19 cellular contexts compared by ENCODE assay signal in the genomic region with DNA sequence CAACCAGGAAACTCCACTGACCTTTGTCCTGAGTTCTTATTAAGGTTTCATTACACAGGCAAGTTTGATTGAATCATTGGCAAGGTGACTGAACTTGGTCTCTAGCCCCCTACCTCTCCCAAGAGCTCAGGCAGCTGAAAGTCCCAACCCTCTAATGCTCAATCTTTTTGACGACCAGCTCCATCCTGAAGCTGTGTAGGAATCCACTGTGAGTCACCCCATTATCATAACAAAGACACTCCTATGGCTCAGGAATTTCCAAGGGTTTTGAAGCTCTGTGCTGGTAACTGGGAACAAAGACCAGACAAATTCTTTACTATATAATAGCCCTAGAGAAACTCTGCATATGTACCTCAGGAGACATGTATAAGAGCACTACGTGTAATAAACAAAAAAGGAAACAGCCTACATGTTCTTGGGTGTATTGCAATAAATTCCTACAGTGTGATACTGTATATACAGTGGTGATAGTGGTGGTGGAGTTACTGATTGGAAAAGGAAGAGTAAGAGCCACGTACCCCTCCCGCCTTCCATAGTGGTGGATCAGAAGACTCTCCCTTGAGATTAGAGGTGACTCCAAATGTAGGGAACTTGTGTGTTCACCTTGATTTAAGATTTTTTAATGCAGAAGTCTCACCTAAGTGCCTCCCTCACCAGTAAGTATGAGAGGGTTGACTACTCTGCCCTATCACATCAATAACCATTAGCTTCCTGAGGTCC.
DNase-seq lines count a peak whose midpoint lies in the region; ATAC-seq and TF ChIP-seq lines count a peak whose summit lies in the region.
"Had no signal": no experiment of that assay in that cellular context is flagged by ENCODE, and none has a peak within 500 bp of the region (broad histone marks: within the 10 kb centered on the region; RNA-seq: fewer than 3 reads in every experiment).

No MANE protein-coding gene starts in this region.

- no peak overlapping the region for H3K9ac ChIP-seq in trophoblast cell (ENCODE audit: low read length)
- H3K9ac ChIP-seq: KMS-11, parathyroid adenoma had no signal

- peaks cover 16% of the 10 kb centered on the region for H3K27me3 Mint-ChIP-seq in GM23338 (ENCODE audit: insufficient read depth, low read depth, poor library complexity)
- H3K27me3 Mint-ChIP-seq in activated CD8-positive, alpha-beta T cell treated with anti-CD3 and anti-CD28 coated beads for 36 hours = no peaks in the 10 kb centered on the region
- peaks cover 28% of the 10 kb centered on the region for H3K27me3 Mint-ChIP-seq in stimulated activated memory B cell treated with anti-CD40 and anti-IgM and Interleukin-4, amounts not matched to agents 10 μg/mL and 1 μg/mL and 100 μg/mL, for 72 hours
- H3K27me3 Mint-ChIP-seq: activated naive CD8-positive, alpha-beta T cell treated with anti-CD3 and anti-CD28 coated beads for 36 hours had no signal

- H2BK12ac ChIP-seq in trophoblast cell (ENCODE audit: low read length) = no peak overlapping the region

- H3K27ac Mint-ChIP-seq in GM23338 = peak overlapping the region; percentile 92
- H3K27ac Mint-ChIP-seq in activated CD8-positive, alpha-beta T cell treated with anti-CD3 and anti-CD28 coated beads for 36 hours = no peak overlapping the region
- no peak overlapping the region for H3K27ac Mint-ChIP-seq in stimulated activated memory B cell treated with anti-CD40 and anti-IgM and Interleukin-4, amounts not matched to agents 10 μg/mL and 1 μg/mL and 100 μg/mL, for 72 hours
- H3K27ac Mint-ChIP-seq: activated naive CD8-positive, alpha-beta T cell treated with anti-CD3 and anti-CD28 coated beads for 36 hours had no signal

- H4K12ac ChIP-seq in trophoblast cell (ENCODE audit: low read depth, low read length) = no peak overlapping the region

- H3K9me2 ChIP-seq in GM23338 (ENCODE audit: insufficient read depth) (0 out of 2 replicates have a peak, but pooled peaks cover 5% of the 10 kb centered on the region), hepatocyte (replicated peaks; ENCODE audit: insufficient read depth) (no peaks in the 10 kb centered on the region)

- H3K4me3 Mint-ChIP-seq in GM23338 = no peak overlapping the region
- H3K4me3 Mint-ChIP-seq in activated CD8-positive, alpha-beta T cell treated with anti-CD3 and anti-CD28 coated beads for 36 hours = no peak overlapping the region
- no peak overlapping the region for H3K4me3 Mint-ChIP-seq in stimulated activated memory B cell treated with anti-CD40 and anti-IgM and Interleukin-4, amounts not matched to agents 10 μg/mL and 1 μg/mL and 100 μg/mL, for 72 hours
- H3K4me3 Mint-ChIP-seq: activated naive CD8-positive, alpha-beta T cell treated with anti-CD3 and anti-CD28 coated beads for 36 hours; activated T-cell treated with anti-CD3 and anti-CD28 coated beads, Interleukin-2, amount 50 U/mL, for 4 hours had no signal

- H4K8ac ChIP-seq in trophoblast cell (ENCODE audit: low read depth, low read length) = no peak overlapping the region

- 62% methylated on average over 4 of the region's 4 CpGs for WGBS in hepatocyte (ENCODE audit: low lambda C conversion rate, missing lambda C conversion rate)
- no CpG with 5 or more reads among the region's 4 CpGs for WGBS in trophoblast cell (ENCODE audit: extremely low coverage, insufficient coverage, insufficient read length)

- H3K4me1 Mint-ChIP-seq in GM23338 = peaks cover 11% of the 10 kb centered on the region
- no peaks in the 10 kb centered on the region for H3K4me1 Mint-ChIP-seq in activated CD8-positive, alpha-beta T cell treated with anti-CD3 and anti-CD28 coated beads for 36 hours (ENCODE audit: low read depth)
- no peaks in the 10 kb centered on the region for H3K4me1 Mint-ChIP-seq in stimulated activated memory B cell treated with anti-CD40 and anti-IgM and Interleukin-4, amounts not matched to agents 10 μg/mL and 1 μg/mL and 100 μg/mL, for 72 hours

- H3K27ac ChIP-seq in GM23338 (ENCODE audit: low read depth) = peak overlapping the region; percentile 51
- H3K27ac ChIP-seq in RWPE2 (ENCODE audit: poor library complexity, severe bottlenecking) = no peak overlapping the region
- no peak overlapping the region for H3K27ac ChIP-seq in hepatocyte
- H3K27ac ChIP-seq in trophoblast cell (ENCODE audit: low read depth, low read length) = no peak overlapping the region
- H3K27ac ChIP-seq: heart right ventricle, KMS-11, parathyroid adenoma, PC-9, skin epidermis had no signal

- no peak overlapping the region for H3K18ac ChIP-seq in trophoblast cell (ENCODE audit: low read length)

- no peak overlapping the region for H2BK5ac ChIP-seq in trophoblast cell (ENCODE audit: low read depth, low read length, poor library complexity)

- no peak overlapping the region for H2AFZ ChIP-seq in GM23338
- no peak overlapping the region for H2AFZ ChIP-seq in hepatocyte
- H2AFZ ChIP-seq in trophoblast cell (ENCODE audit: insufficient read depth, low read length, poor library complexity) = no peak overlapping the region
- H2AFZ ChIP-seq: parathyroid adenoma, PC-9 had no signal

- H3K27me3 ChIP-seq in GM23338 (ENCODE audit: insufficient read depth) (no peaks in the 10 kb centered on the region), RWPE2 (ENCODE audit: insufficient read depth, poor library complexity, severe bottlenecking) (peaks cover 10% of the 10 kb centered on the region), hepatocyte (no peaks in the 10 kb centered on the region), trophoblast cell (ENCODE audit: insufficient read depth, low read length) (no peaks in the 10 kb centered on the region)
- H3K27me3 ChIP-seq: heart right ventricle had no signal

- POLR2A ChIA-PET in activated CD8-positive, alpha-beta T cell treated with anti-CD3 and anti-CD28 coated beads for 36 hours (lab: Charles Lee) = no interaction called here

- peaks cover 69% of the 10 kb centered on the region for H3K36me3 Mint-ChIP-seq in GM23338 (ENCODE audit: low read depth)
- no peaks in the 10 kb centered on the region for H3K36me3 Mint-ChIP-seq in activated CD8-positive, alpha-beta T cell treated with anti-CD3 and anti-CD28 coated beads for 36 hours (ENCODE audit: low read depth)
- H3K36me3 Mint-ChIP-seq in stimulated activated memory B cell treated with anti-CD40 and anti-IgM and Interleukin-4, amounts not matched to agents 10 μg/mL and 1 μg/mL and 100 μg/mL, for 72 hours = no peaks in the 10 kb centered on the region
- H3K36me3 Mint-ChIP-seq: activated naive CD8-positive, alpha-beta T cell treated with anti-CD3 and anti-CD28 coated beads for 36 hours had no signal

- H3K4me3 ChIP-seq in GM23338 (no peak overlapping the region), RWPE2 (ENCODE audit: severe bottlenecking) (no peak overlapping the region), hepatocyte (no peak overlapping the region), trophoblast cell (ENCODE audit: low read depth, low read length) (no peak overlapping the region)
- H3K4me3 ChIP-seq: heart right ventricle, PC-9, skin epidermis had no signal

- H3K9me3 ChIP-seq in RWPE2 (ENCODE audit: severe bottlenecking) = no peaks in the 10 kb centered on the region
- H3K9me3 ChIP-seq in hepatocyte (ENCODE audit: low read depth) = no peaks in the 10 kb centered on the region
- H3K9me3 ChIP-seq in trophoblast cell (ENCODE audit: insufficient read depth, low read depth, low read length) = peaks cover 5% of the 10 kb centered on the region

- H2BK120ac ChIP-seq in trophoblast cell (ENCODE audit: insufficient read depth, low read length, poor library complexity) = no peak overlapping the region

- H4K20me1 ChIP-seq in GM23338 (replicated peaks; ENCODE audit: insufficient read depth) (no peaks in the 10 kb centered on the region), hepatocyte (ENCODE audit: insufficient read depth, poor library complexity, severe bottlenecking) (no peaks in the 10 kb centered on the region)

- H3K4ac ChIP-seq in trophoblast cell (ENCODE audit: low read depth, low read length) = no peak overlapping the region

- H3K23ac ChIP-seq in trophoblast cell (ENCODE audit: low read length) = no peak overlapping the region

- CTCF ChIA-PET in activated CD8-positive, alpha-beta T cell treated with anti-CD3 and anti-CD28 coated beads for 36 hours (lab: Charles Lee) = no interaction called here

- ATAC-seq in GM23338 (peak; percentile 100), RWPE2 (ENCODE audit: low read depth) (peak; percentile 95), GM18868 (IDR thresholded peaks at IDR 0.05; ENCODE audit: unreplicated experiment) (no peak)
- ATAC-seq in activated CD8-positive, alpha-beta T cell treated with anti-CD3 and anti-CD28 coated beads for 36 hours = no peak
- ATAC-seq in stimulated activated memory B cell treated with anti-CD40 and anti-IgM and Interleukin-4, amounts not matched to agents 10 μg/mL and 1 μg/mL and 100 μg/mL, for 72 hours = no peak
- ATAC-seq: activated T-cell treated with anti-CD3 and anti-CD28 coated beads, Interleukin-2, amount 50 U/mL, for 4 hours; heart right ventricle; SK-N-SH treated with all-trans-retinoic acid at 6 μM for 48 hours had no signal

- H3K9me3 Mint-ChIP-seq in GM23338 = peaks cover 80% of the 10 kb centered on the region
- peaks cover 6% of the 10 kb centered on the region for H3K9me3 Mint-ChIP-seq in activated CD8-positive, alpha-beta T cell treated with anti-CD3 and anti-CD28 coated beads for 36 hours
- H3K9me3 Mint-ChIP-seq in stimulated activated memory B cell treated with anti-CD40 and anti-IgM and Interleukin-4, amounts not matched to agents 10 μg/mL and 1 μg/mL and 100 μg/mL, for 72 hours = peaks cover 11% of the 10 kb centered on the region

- DNase-seq in GM23338 (ENCODE audit: low spot score) (peak; percentile 92), RWPE2 (ENCODE audit: low spot score) (no peak), hepatocyte (ENCODE audit: low spot score) (peak; percentile 17), trophoblast cell (peak; percentile 14 to 67), cerebellum (ENCODE audit: low spot score) (no peak)
- no peak for DNase-seq in activated CD8-positive, alpha-beta T cell treated with anti-CD3 and anti-CD28 coated beads for 36 hours
- DNase-seq: activated CD4-positive, alpha-beta T cell treated with anti-CD3 and anti-CD28 coated beads, Interleukin-2, amount 50 U/mL, for 48 hours; activated naive CD8-positive, alpha-beta T cell treated with anti-CD3 and anti-CD28 coated beads for 36 hours; activated T-cell treated with anti-CD3 and anti-CD28 coated beads, Interleukin-2, amount 50 U/mL, for 4 hours; heart right ventricle; NCI-H1436 treated with DMSO at 0.1 percent for 48 hours; NCI-H774 had no signal

- H3F3A ChIP-seq in GM23338 (replicated peaks; ENCODE audit: low read depth) = no peaks in the 10 kb centered on the region

- H3K36me3 ChIP-seq in GM23338 (ENCODE audit: insufficient read depth) (peaks cover 9% of the 10 kb centered on the region; the same call in 1 of the 2 replicates), RWPE2 (ENCODE audit: low read depth) (no peaks in the 10 kb centered on the region), hepatocyte (replicated peaks; ENCODE audit: insufficient read depth, low read depth) (no peaks in the 10 kb centered on the region), trophoblast cell (ENCODE audit: control insufficient read depth in 1 of 2, insufficient read depth in 2 of 2, low read length in 2 of 2) (no peaks in the 10 kb centered on the region)
- H3K36me3 ChIP-seq: heart right ventricle had no signal

- H4K91ac ChIP-seq in trophoblast cell (ENCODE audit: low read depth, low read length) = no peak overlapping the region

- no peaks in the 10 kb centered on the region for H3K79me2 ChIP-seq in GM23338 (replicated peaks; ENCODE audit: insufficient read depth)
- no peaks in the 10 kb centered on the region for H3K79me2 ChIP-seq in hepatocyte
- H3K79me2 ChIP-seq in trophoblast cell (ENCODE audit: control insufficient read depth, insufficient read depth, low read length, poor library complexity) = no peaks in the 10 kb centered on the region
- H3K79me2 ChIP-seq: parathyroid adenoma had no signal

- no peak for TF ChIP-seq CTCF in GM23338 (conservative IDR thresholded peaks at IDR 0.05; ENCODE audit: low read depth in 2 of 2)
- no peak for TF ChIP-seq CTCF in RWPE2 (IDR thresholded peaks at IDR 0.05; ENCODE audit: poor library complexity, severe bottlenecking)
- no peak for TF ChIP-seq CTCF in hepatocyte (IDR thresholded peaks at IDR 0.05; ENCODE audit: poor library complexity)
- no peak for TF ChIP-seq CTCF in activated CD8-positive, alpha-beta T cell treated with anti-CD3 and anti-CD28 coated beads for 36 hours (IDR thresholded peaks at IDR 0.05)

- H3K4me1 ChIP-seq in GM23338 (ENCODE audit: insufficient read depth) (no peaks in the 10 kb centered on the region), RWPE2 (ENCODE audit: insufficient read depth, poor library complexity, severe bottlenecking) (no peaks in the 10 kb centered on the region), hepatocyte (ENCODE audit: insufficient read depth) (no peaks in the 10 kb centered on the region), trophoblast cell (ENCODE audit: control insufficient read depth in 1 of 2, insufficient read depth in 2 of 2, low read length in 2 of 2) (no peaks in the 10 kb centered on the region)
- H3K4me1 ChIP-seq: heart right ventricle, parathyroid adenoma had no signal

- no peak overlapping the region for H2AK5ac ChIP-seq in trophoblast cell (ENCODE audit: low read length)

- no peaks in the 10 kb centered on the region for H3K79me1 ChIP-seq in trophoblast cell (ENCODE audit: low read length)

- intact Hi-C loops in activated CD8-positive, alpha-beta T cell treated with anti-CD3 and anti-CD28 coated beads for 36 hours (cut with micrococcal nuclease) = no loop called here

- H3K4me2 ChIP-seq in GM23338 = no peak overlapping the region
- H3K4me2 ChIP-seq in hepatocyte = no peak overlapping the region
- H3K4me2 ChIP-seq in trophoblast cell (ENCODE audit: low read length) = no peak overlapping the region
- H3K4me2 ChIP-seq: KMS-11, PC-9 had no signal

- H3K14ac ChIP-seq in trophoblast cell (ENCODE audit: low read length) = no peak overlapping the region

Comparison
In these comparisons a context has a peak if more than half of its experiments do, and no peak if none do; other contexts are left out.
1. ATAC-seq: peak in GM23338 (single experiment) and RWPE2 (single experiment); none in GM18868 (single experiment), activated CD8-positive, alpha-beta T cell treated with anti-CD3 and anti-CD28 coated beads for 36 hours (single experiment) and stimulated activated memory B cell treated with anti-CD40 and anti-IgM and Interleukin-4, amounts not matched to agents 10 μg/mL and 1 μg/mL and 100 μg/mL, for 72 hours (single experiment).
2. DNase-seq: peak in GM23338 (single experiment), hepatocyte (single experiment) and trophoblast cell (2 of 2); none in RWPE2 (single experiment), activated CD8-positive, alpha-beta T cell treated with anti-CD3 and anti-CD28 coated beads for 36 hours (single experiment) and cerebellum (single experiment).